ENCODE assay signal across 1 cellular context in genomic region chr3:12810013-12810780, GRCh38.
TF ChIP-seq lines count a peak whose summit lies in the region.

No MANE protein-coding gene starts in this region.

TF ChIP-seq in K562, 482 proteins besides CTCF, POLR2A, EP300 and RAD21 (continued from another document and continues in another):
- peak; percentile 47; the same call in 1 of the 2 replicates for TF ChIP-seq REST (CRISPR knock-in tag; IDR thresholded peaks at IDR 0.05; ENCODE audit: low read depth)
- TF ChIP-seq RBM17 (IDR thresholded peaks at IDR 0.05; ENCODE audit: borderline replicate concordance, low read depth, low read length): no peak
- TF ChIP-seq POLR3G (IDR thresholded peaks at IDR 0.05; ENCODE audit: extremely low read depth, insufficient read length, insufficient replicate concordance): no peak
- TF ChIP-seq FOXJ3 (CRISPR knock-in tag; IDR thresholded peaks at IDR 0.05): no peak
- no peak for TF ChIP-seq SAFB2 (IDR thresholded peaks at IDR 0.05; ENCODE audit: borderline replicate concordance, low read depth, low read length, severe bottlenecking)
- no peak for TF ChIP-seq PPARD (CRISPR knock-in tag; IDR thresholded peaks at IDR 0.05)
- no peak for TF ChIP-seq IRF2 (CRISPR knock-in tag; IDR thresholded peaks at IDR 0.05)
- no peak for TF ChIP-seq DNMT1 (IDR thresholded peaks at IDR 0.05)
- TF ChIP-seq ZNF780A (CRISPR knock-in tag; IDR thresholded peaks at IDR 0.05): no peak
- TF ChIP-seq XRCC3 (IDR thresholded peaks at IDR 0.05): no peak
- TF ChIP-seq NKRF (IDR thresholded peaks at IDR 0.05; ENCODE audit: borderline replicate concordance): peak; percentile 31; the same call in 1 of the 2 replicates
- no peak for TF ChIP-seq ZBTB11 (CRISPR knock-in tag; IDR thresholded peaks at IDR 0.05)
- no peak for TF ChIP-seq GTF2F1 (IDR thresholded peaks at IDR 0.05; ENCODE audit: low read depth, low read length)
- peak; percentile 70 for TF ChIP-seq ZNF740 (CRISPR knock-in tag; IDR thresholded peaks at IDR 0.05)
- TF ChIP-seq ZNF740 (tag; IDR thresholded peaks at IDR 0.05): no peak
- peak; percentile 97 for TF ChIP-seq ZBTB33 (CRISPR knock-in tag; IDR thresholded peaks at IDR 0.05)
- TF ChIP-seq KLF13 (tag; IDR thresholded peaks at IDR 0.05; ENCODE audit: borderline replicate concordance, low read depth): peak; percentile 59; the same call in 1 of the 2 replicates
- TF ChIP-seq ZNF146 (CRISPR knock-in tag; IDR thresholded peaks at IDR 0.05; ENCODE audit: unreplicated experiment): no peak
- TF ChIP-seq TCF7 (IDR thresholded peaks at IDR 0.05; ENCODE audit: borderline replicate concordance): no peak
- TF ChIP-seq USF1 (CRISPR knock-in tag; IDR thresholded peaks at IDR 0.05): no peak
- TF ChIP-seq EGR1 (conservative IDR thresholded peaks at IDR 0.05): peak; percentile 45
- TF ChIP-seq NCOA6 (IDR thresholded peaks at IDR 0.05): no peak
- no peak for TF ChIP-seq THRA (IDR thresholded peaks at IDR 0.05)
- TF ChIP-seq CBFA2T2 (conservative IDR thresholded peaks at IDR 0.05): no peak
- no peak for TF ChIP-seq NR2F6 (CRISPR knock-in tag; IDR thresholded peaks at IDR 0.05)
- TF ChIP-seq ZFP36 (IDR thresholded peaks at IDR 0.05; ENCODE audit: low read depth, low read length, partially characterized antibody): no peak
- no peak for TF ChIP-seq ZNF124 (CRISPR knock-in tag; IDR thresholded peaks at IDR 0.05)
- TF ChIP-seq MAZ (CRISPR knock-in tag; conservative IDR thresholded peaks at IDR 0.05 in 1 of 2, IDR thresholded peaks at IDR 0.05 in 1 of 2): peak; percentile 65 to 96
- TF ChIP-seq ARHGAP35 (IDR thresholded peaks at IDR 0.05; ENCODE audit: partially characterized antibody): no peak
- no peak for TF ChIP-seq HNRNPUL1 (IDR thresholded peaks at IDR 0.05; ENCODE audit: low read length)
- no peak for TF ChIP-seq GTF2A2 (tag; IDR thresholded peaks at IDR 0.05)
- no peak for TF ChIP-seq CSDE1 (IDR thresholded peaks at IDR 0.05)
- TF ChIP-seq HSF4 (CRISPR knock-in tag; IDR thresholded peaks at IDR 0.05; ENCODE audit: borderline replicate concordance): no peak
- TF ChIP-seq POLR2B (IDR thresholded peaks at IDR 0.05; ENCODE audit: low read depth, partially characterized antibody): no peak
- TF ChIP-seq ZFP1 (CRISPR knock-in tag; IDR thresholded peaks at IDR 0.05): no peak
- TF ChIP-seq DACH1 (IDR thresholded peaks at IDR 0.05; ENCODE audit: partially characterized antibody): peak; percentile 73
- no peak for TF ChIP-seq POU5F1 (IDR thresholded peaks at IDR 0.05; ENCODE audit: borderline replicate concordance, low read depth, low read length, partially characterized antibody)
- TF ChIP-seq CHD2 (IDR thresholded peaks at IDR 0.05; ENCODE audit: low read depth, low read length): no peak
- TF ChIP-seq ZNF449 (CRISPR knock-in tag; IDR thresholded peaks at IDR 0.05): no peak
- TF ChIP-seq DMBX1 (CRISPR knock-in tag; IDR thresholded peaks at IDR 0.05; ENCODE audit: borderline replicate concordance): no peak
- TF ChIP-seq ARID3B (CRISPR knock-in tag; IDR thresholded peaks at IDR 0.05; ENCODE audit: borderline replicate concordance): no peak
- TF ChIP-seq PTBP1 (IDR thresholded peaks at IDR 0.05; ENCODE audit: low read depth, low read length): no peak
- TF ChIP-seq SFPQ (IDR thresholded peaks at IDR 0.05; ENCODE audit: low read depth, low read length): no peak
